In genomic region chr9:21102311-21102710, GRCh38 we compare ENCODE assay signal across 34 cellular contexts. TPM values are rescaled to one million over a fixed set of nuclear protein-coding genes. Genes with fewer than 3 reads are reported as not detected.
DNase-seq lines count a peak whose midpoint lies in the region; ATAC-seq and TF ChIP-seq lines count a peak whose summit lies in the region.
"Had no signal": no experiment of that assay in that cellular context is flagged by ENCODE, and none has a peak within 500 bp of the region (broad histone marks: within the 10 kb centered on the region; RNA-seq: fewer than 3 reads in every experiment).

No MANE protein-coding gene starts in this region.

- H3K79me2 ChIP-seq in GM23248 (ENCODE audit: insufficient read depth), result no peaks in the 10 kb centered on the region
- no peaks in the 10 kb centered on the region for H3K79me2 ChIP-seq in PC-3 (ENCODE audit: low read length)

- no peaks in the 10 kb centered on the region for H4K20me1 ChIP-seq in GM23248 (ENCODE audit: insufficient read depth)
- H4K20me1 ChIP-seq in PC-3 (ENCODE audit: low read length), result no peaks in the 10 kb centered on the region

- no peaks in the 10 kb centered on the region for H3K27me3 ChIP-seq in GM23248 (replicated peaks; ENCODE audit: insufficient read depth)
- no peaks in the 10 kb centered on the region for H3K27me3 ChIP-seq in PC-3 (ENCODE audit: low read length)
- H3K27me3 ChIP-seq in dorsolateral prefrontal cortex, result no peaks in the 10 kb centered on the region
- H3K27me3 ChIP-seq: adrenal gland, cardiac muscle cell, heart left ventricle, pancreas, upper lobe of left lung had no signal

- intact Hi-C loops in PC-3 (cut with micrococcal nuclease) (loop anchor here (5.0 to 10.0 kb wide), 3 partner anchors 115 to 748 kb away; no protein-coding TSS in a partner anchor), dorsolateral prefrontal cortex (cut with DNase I) (no loop called here)

- POLR2A ChIA-PET in PC-3 (lab: Charles Lee; ENCODE audit: unreplicated experiment), result no interaction called here

- H3K27ac ChIP-seq in GM23248 (no peak overlapping the region), PC-3 (ENCODE audit: low read length) (no peak overlapping the region), dorsolateral prefrontal cortex (no peak overlapping the region)
- H3K27ac ChIP-seq: adrenal gland, cardiac muscle cell, heart left ventricle, pancreas, PC-9, upper lobe of left lung had no signal

- H3F3A ChIP-seq in GM23248 (ENCODE audit: insufficient read depth) (no peaks in the 10 kb centered on the region), PC-3 (ENCODE audit: low read length, unreplicated experiment) (no peaks in the 10 kb centered on the region)

- CTCF ChIA-PET in PC-3 (lab: Charles Lee), result no interaction called here

- H3K4me3 ChIP-seq in GM23248, result no peak overlapping the region
- no peak overlapping the region for H3K4me3 ChIP-seq in astrocyte of the cerebellum (ENCODE audit: low read depth, low read length)
- H3K4me3 ChIP-seq in fibroblast of the aortic adventitia (ENCODE audit: low read depth, low read length), result no peak overlapping the region
- no peak overlapping the region for H3K4me3 ChIP-seq in PC-3 (ENCODE audit: low read length)
- no peak overlapping the region for H3K4me3 ChIP-seq in dorsolateral prefrontal cortex
- H3K4me3 ChIP-seq: adrenal gland, cardiac muscle cell, heart left ventricle, pancreas, PC-9, upper lobe of left lung had no signal

- H3K9ac ChIP-seq in GM23248 (no peak overlapping the region), PC-3 (ENCODE audit: low read length) (no peak overlapping the region)

- H2AFZ ChIP-seq in GM23248, result no peak overlapping the region
- no peak overlapping the region for H2AFZ ChIP-seq in PC-3 (ENCODE audit: low read length)
- H2AFZ ChIP-seq: PC-9 had no signal

- H3K9me3 ChIP-seq in GM23248 (ENCODE audit: low read depth) (no peaks in the 10 kb centered on the region), PC-3 (ENCODE audit: low read length) (no peaks in the 10 kb centered on the region)
- H3K9me3 ChIP-seq: adrenal gland, heart left ventricle, pancreas, upper lobe of left lung had no signal

- no peak for ATAC-seq in PC-3
- ATAC-seq: activated CD8-positive, alpha-beta memory T cell treated with anti-CD3 and anti-CD28 coated beads, Interleukin-2, amount 10 ng/mL, durations not matched to agents 7 days and 5 days; heart left ventricle; pancreas; right cardiac atrium; Right ventricle myocardium inferior; WTC11 had no signal

- H3K4me2 ChIP-seq in GM23248 (ENCODE audit: unreplicated experiment), result no peak overlapping the region
- H3K4me2 ChIP-seq in PC-3 (ENCODE audit: low read length), result no peak overlapping the region
- H3K4me2 ChIP-seq: PC-9 had no signal

- BruUV-seq in PC-3 (replicated peaks; lab: Mats Ljungman, UMichigan), result no TSS peak

- TF ChIP-seq CTCF in astrocyte of the cerebellum (IDR thresholded peaks at IDR 0.05; ENCODE audit: low read depth, low read length, missing control alignments), result no peak
- no peak for TF ChIP-seq CTCF in fibroblast of the aortic adventitia (IDR thresholded peaks at IDR 0.05; ENCODE audit: insufficient read depth, low read length)
- no peak for TF ChIP-seq CTCF in PC-3 (conservative IDR thresholded peaks at IDR 0.05; ENCODE audit: low read depth, low read length)
- no peak for TF ChIP-seq CTCF in dorsolateral prefrontal cortex (IDR thresholded peaks at IDR 0.05 in 54 of 56, conservative IDR thresholded peaks at IDR 0.05 in 2 of 56; ENCODE audit: low read depth in 1 of 56, partially characterized antibody in 56 of 56)

- in situ Hi-C loops in GM23248 (cut with MboI) (loop anchor here (25.0 kb wide), 1 partner anchor 215 kb away; no protein-coding TSS in a partner anchor), astrocyte of the cerebellum (cut with HindIII; ENCODE audit: low sequenced_read_pairs) (no loop called here)

- H3K4me1 ChIP-seq in GM23248 (ENCODE audit: insufficient read depth) (no peaks in the 10 kb centered on the region), PC-3 (ENCODE audit: insufficient read depth, low read length) (no peaks in the 10 kb centered on the region)
- H3K4me1 ChIP-seq: adrenal gland, pancreas, upper lobe of left lung had no signal

- DNase-seq in GM23248 (peak; percentile 64), astrocyte of the cerebellum (ENCODE audit: low read depth) (peak; percentile 1), fibroblast of the aortic adventitia (ENCODE audit: low read depth) (peak; percentile 5), NCI-H526 (lab: John Stamatoyannopoulos, UW) (no peak), PC-3 (no peak), dorsolateral prefrontal cortex (no peak)
- no peak for DNase-seq in stimulated activated naive CD4-positive, alpha-beta T cell (lab: John Stamatoyannopoulos, UW)
- DNase-seq: activated CD8-positive, alpha-beta memory T cell treated with anti-CD3 and anti-CD28 coated beads, Interleukin-2, amount 10 ng/mL, durations not matched to agents 7 days and 5 days; activated naive CD4-positive, alpha-beta T cell treated with Interleukin-2 at 50 U/mL for 16 hours; activated T-cell treated with anti-CD3 and anti-CD28 coated beads, Interleukin-2, amount 50 U/mL, for 48 hours; adrenal gland; AML-193; CD4-positive, alpha-beta T cell; heart left ventricle; kidney glomerular epithelial cell; NCI-H1092; NCI-H1930; NCI-H524 treated with DMSO at 0.1 percent for 48 hours; NK-92 treated with Interleukin-12 subunit alpha and Interleukin-12 subunit beta, amount 100 ng/mL, for 24 hours; pancreas; PC-9; right cardiac atrium; stimulated activated CD4-positive, alpha-beta T cell treated with anti-CD3 and anti-CD28 coated beads, Interleukin-2, amount 100 ng/mL, for 48 hours; substantia nigra; upper lobe of left lung had no signal

- H3K9me2 ChIP-seq in GM23248 (ENCODE audit: insufficient read depth) (no peaks in the 10 kb centered on the region), PC-3 (replicated peaks; ENCODE audit: low read length) (no peaks in the 10 kb centered on the region)

- H3K36me3 ChIP-seq in GM23248 (ENCODE audit: low read depth) (no peaks in the 10 kb centered on the region), PC-3 (ENCODE audit: low read depth, low read length) (no peaks in the 10 kb centered on the region)
- H3K36me3 ChIP-seq: adrenal gland, cardiac muscle cell, heart left ventricle, pancreas, upper lobe of left lung had no signal

- 86 to 97% methylated on average over 1 of the region's 1 CpG for WGBS in GM23248 (ENCODE audit: low coverage in 1 of 2, low lambda C conversion rate in 2 of 2, missing lambda C conversion rate in 2 of 2), 2 experiments

RNA-seq across cellular contexts. Expression of gene IFNB1, which starts 24.6 kb away (rescaled TPM):
- total RNA-seq in GM23248 (2014; rRNA removed; shearing (Covaris generic)), result not detected in 2 replicates
- polyA plus RNA-seq in GM23248 (2016; fragmentation: Nextera tagmentation; extraction: Ambion mirVana), result not detected in 2 replicates
- total RNA-seq in fibroblast of the aortic adventitia (ENCODE audit: low replicate concordance) (not detected in 2 replicates), PC-3 (2014; rRNA removed) (not detected in 2 replicates), dorsolateral prefrontal cortex (not detected)
- total RNA-seq: adrenal gland; cardiac muscle cell; CD4-positive, alpha-beta T cell; Daoy; H1; heart left ventricle; lung microvascular endothelial cell; mucosa of gallbladder; pancreas; PC-9; right cardiac atrium; Right ventricle myocardium inferior; upper lobe of left lung; WTC11 had no signal
- polyA plus RNA-seq: adrenal gland, cardiac muscle cell, fibroblast of lung, H1, heart left ventricle, IgD-negative memory B cell, pancreas, right cardiac atrium had no signal

RNA-seq across cellular contexts. Expression of gene IFNW1, which starts 39.3 kb away (rescaled TPM):
- not detected in 2 replicates for total RNA-seq in GM23248 (2014; rRNA removed; shearing (Covaris generic))
- not detected in 2 replicates for polyA plus RNA-seq in GM23248 (2016; fragmentation: Nextera tagmentation; extraction: Ambion mirVana)
- total RNA-seq in fibroblast of the aortic adventitia (ENCODE audit: low replicate concordance) (not detected in 2 replicates), PC-3 (2014; rRNA removed) (not detected in 2 replicates), dorsolateral prefrontal cortex (not detected)
- total RNA-seq: adrenal gland; cardiac muscle cell; CD4-positive, alpha-beta T cell; Daoy; fibroblast of lung; H1; heart left ventricle; lung microvascular endothelial cell; mucosa of gallbladder; pancreas; PC-9; right cardiac atrium; Right ventricle myocardium inferior; upper lobe of left lung; WTC11 had no signal
- polyA plus RNA-seq: adrenal gland, cardiac muscle cell, fibroblast of lung, H1, heart left ventricle, IgD-negative memory B cell, pancreas, right cardiac atrium had no signal

Comparison
In these comparisons a context has a peak if more than half of its experiments do, and no peak if none do; other contexts are left out.
1. DNase-seq: peak in GM23248 (single experiment), astrocyte of the cerebellum (single experiment) and fibroblast of the aortic adventitia (single experiment); none in NCI-H526 (0 of 2), PC-3 (single experiment), stimulated activated naive CD4-positive, alpha-beta T cell (0 of 6) and dorsolateral prefrontal cortex (0 of 10).